ENCODE assay signal across 22 cellular contexts in genomic region chr6:119306396-119306968, GRCh38. TPM values are rescaled to one million over a fixed set of nuclear protein-coding genes. Genes with fewer than 3 reads are reported as not detected.
DNase-seq lines count a peak whose midpoint lies in the region; ATAC-seq, FAIRE-seq and TF ChIP-seq lines count a peak whose summit lies in the region.
"Had no signal": no experiment of that assay in that cellular context is flagged by ENCODE, and none has a peak within 500 bp of the region (broad histone marks: within the 10 kb centered on the region; RNA-seq: fewer than 3 reads in every experiment).

No MANE protein-coding gene starts in this region.

- TF ChIP-seq CTCF in Loucy (conservative IDR thresholded peaks at IDR 0.05; ENCODE audit: low read length), result no peak
- TF ChIP-seq CTCF in uterus (IDR thresholded peaks at IDR 0.05), result no peak

- H3K4me2 ChIP-seq in Loucy (ENCODE audit: low read depth, low read length, poor library complexity, severe bottlenecking), result peak overlapping the region; percentile 12
- no peak overlapping the region for H3K4me2 ChIP-seq in trophoblast cell (ENCODE audit: low read length)

- no CpG with 5 or more reads among the region's 4 CpGs for WGBS in trophoblast cell (ENCODE audit: extremely low coverage, insufficient coverage, insufficient read length)

- H3K4me1 ChIP-seq in Loucy (ENCODE audit: insufficient read depth, low read length, poor library complexity, severe bottlenecking) (peaks cover 56% of the 10 kb centered on the region), trophoblast cell (ENCODE audit: control insufficient read depth in 1 of 2, insufficient read depth in 2 of 2, low read length in 2 of 2) (peaks cover 0 to 1% of the 10 kb centered on the region in 2 experiments), uterus (peaks cover 0 to 6% of the 10 kb centered on the region in 2 donors)

- H3K9me3 ChIP-seq in Loucy (ENCODE audit: insufficient read depth, low read depth, low read length) (no peaks in the 10 kb centered on the region), trophoblast cell (ENCODE audit: insufficient read depth, low read depth, low read length) (no peaks in the 10 kb centered on the region), uterus (no peaks in the 10 kb centered on the region)
- H3K9me3 ChIP-seq: BE2C, Caco-2 had no signal

- H2BK12ac ChIP-seq in trophoblast cell (ENCODE audit: low read length), result no peak overlapping the region

- H3K27me3 ChIP-seq in Loucy (ENCODE audit: insufficient read depth, low read length, poor library complexity, severe bottlenecking) (no peaks in the 10 kb centered on the region), trophoblast cell (ENCODE audit: insufficient read depth, low read length) (no peaks in the 10 kb centered on the region), uterus (no peaks in the 10 kb centered on the region)
- H3K27me3 ChIP-seq: BE2C had no signal

- intact Hi-C loops in uterus (cut with DNase I; ENCODE audit: low total_unique reads), result no loop called here

- no peaks in the 10 kb centered on the region; the same call in 1 of the 2 replicates for H3K79me2 ChIP-seq in Loucy (ENCODE audit: insufficient read depth, low read length)
- H3K79me2 ChIP-seq in trophoblast cell (ENCODE audit: control insufficient read depth, insufficient read depth, low read length, poor library complexity), result no peaks in the 10 kb centered on the region

- no peak overlapping the region for H3K4ac ChIP-seq in trophoblast cell (ENCODE audit: low read depth, low read length)

- DNase-seq in GM19239 (ENCODE audit: insufficient read length, low spot score), result no peak
- peak; percentile 26 for DNase-seq in erythroblast (lab: John Stamatoyannopoulos, UW)
- peak; percentile 82 to 95 for DNase-seq in trophoblast cell
- DNase-seq in cortex of kidney (lab: John Stamatoyannopoulos, UW), result no peak
- no peak for DNase-seq in uterus
- DNase-seq: ACHN; BE2C; C1 segment of cervical spinal cord; Caco-2; CD4-positive, CD25-positive, alpha-beta regulatory T cell; GOT3; H7; HFFc6 had no signal

- no peaks in the 10 kb centered on the region for H3K79me1 ChIP-seq in trophoblast cell (ENCODE audit: low read length)

- H3K27ac ChIP-seq in trophoblast cell (ENCODE audit: low read depth, low read length) (no peak overlapping the region), uterus (no peak overlapping the region)

- H4K91ac ChIP-seq in trophoblast cell (ENCODE audit: low read depth, low read length), result no peak overlapping the region

- no peaks in the 10 kb centered on the region; the same call in 1 of the 2 replicates for H3F3A ChIP-seq in Loucy (ENCODE audit: low read depth)

- H2AK5ac ChIP-seq in trophoblast cell (ENCODE audit: low read length), result no peak overlapping the region

- H3K14ac ChIP-seq in trophoblast cell (ENCODE audit: low read length), result no peak overlapping the region

- FAIRE-seq in GM19239 (lab: Jason Lieb, UNC), result peak; percentile 18
- FAIRE-seq: A204.1, D721Med, G401.6, GM12891, GM18507 had no signal

- no peaks in the 10 kb centered on the region for H3K9me2 ChIP-seq in Loucy (replicated peaks; ENCODE audit: low read depth, low read length)

- TF ChIP-seq POLR2A in erythroblast (IDR thresholded peaks at IDR 0.05; ENCODE audit: low read length) (no peak), uterus (IDR thresholded peaks at IDR 0.05) (no peak)

- H4K8ac ChIP-seq in trophoblast cell (ENCODE audit: low read depth, low read length), result no peak overlapping the region

- no peak overlapping the region for H3K9ac ChIP-seq in Loucy (ENCODE audit: low read depth, low read length, poor library complexity, severe bottlenecking)
- no peak overlapping the region for H3K9ac ChIP-seq in trophoblast cell (ENCODE audit: low read length)

- no peak overlapping the region for H2AFZ ChIP-seq in Loucy (ENCODE audit: low read length)
- H2AFZ ChIP-seq in trophoblast cell (ENCODE audit: insufficient read depth, low read length, poor library complexity), result no peak overlapping the region

- no peak for ATAC-seq in GM19467 (IDR thresholded peaks at IDR 0.05; ENCODE audit: unreplicated experiment)
- ATAC-seq in HG02763 (IDR thresholded peaks at IDR 0.05; ENCODE audit: unreplicated experiment), result no peak
- ATAC-seq: HCT116 had no signal

- no peaks in the 10 kb centered on the region for H4K20me1 ChIP-seq in Loucy (ENCODE audit: insufficient read depth, low read length, poor library complexity, severe bottlenecking)

- no peak overlapping the region for H3K18ac ChIP-seq in trophoblast cell (ENCODE audit: low read length)

- H3K36me3 ChIP-seq in Loucy (ENCODE audit: insufficient read depth, low read length), result peaks cover 13% of the 10 kb centered on the region; the same call in 1 of the 2 replicates
- H3K36me3 ChIP-seq in trophoblast cell (ENCODE audit: control insufficient read depth in 1 of 2, insufficient read depth in 2 of 2, low read length in 2 of 2), result no peaks in the 10 kb centered on the region
- H3K36me3 ChIP-seq in uterus, result no peaks in the 10 kb centered on the region

- H3K4me3 ChIP-seq in Loucy (ENCODE audit: low read length, poor library complexity, severe bottlenecking) (no peak overlapping the region), trophoblast cell (ENCODE audit: low read depth, low read length) (no peak overlapping the region), uterus (no peak overlapping the region)

- no peak overlapping the region for H3K23ac ChIP-seq in trophoblast cell (ENCODE audit: low read length)

- H4K12ac ChIP-seq in trophoblast cell (ENCODE audit: low read depth, low read length), result no peak overlapping the region

- H2BK120ac ChIP-seq in trophoblast cell (ENCODE audit: insufficient read depth, low read length, poor library complexity), result no peak overlapping the region

- H2BK5ac ChIP-seq in trophoblast cell (ENCODE audit: low read depth, low read length, poor library complexity), result no peak overlapping the region

RNA-seq across cellular contexts. Expression of gene MAN1A1, which starts 43.1 kb away (rescaled TPM):
- polyA plus RNA-seq in trophoblast cell (2013), result 29.1 and 30.7 TPM in 2 replicates
- 10 to 100 TPM; 30.0 to 99.0 (median 69.8) TPM for total RNA-seq in uterus

Comparison
In these comparisons a context has a peak if more than half of its experiments do, and no peak if none do; other contexts are left out.
1. DNase-seq: peak in erythroblast (2 of 2) and trophoblast cell (2 of 2); none in GM19239 (single experiment), cortex of kidney (single experiment) and uterus (0 of 2).